Comparison of ENCODE assay signal across 38 cellular contexts in genomic region chr20:2179957-2180356, GRCh38.
"Had no signal": no experiment of that assay in that cellular context is flagged by ENCODE, and none has a peak within 500 bp of the region (broad histone marks: within the 10 kb centered on the region; RNA-seq: fewer than 3 reads in every experiment).

No MANE protein-coding gene starts in this region.

- H3K9me3 Mint-ChIP-seq: activated naive CD4-positive, alpha-beta T cell treated with anti-CD3 and anti-CD28 coated beads for 36 hours; activated naive CD4-positive, alpha-beta T cell treated with anti-CD3 and anti-CD28 coated beads, Interleukin-2, amount 10 ng/mL, durations not matched to agents 7 days and 5 days; activated naive CD4-positive, alpha-beta T cell treated with anti-CD3 and anti-CD28 coated beads, Interleukin-2, amount 50 U/mL, for 24 hours; activated naive CD4-positive, alpha-beta T cell treated with anti-CD3 and anti-CD28 coated beads, Interleukin-2, amount 50 U/mL, for 72 hours; activated naive CD8-positive, alpha-beta T cell treated with anti-CD3 and anti-CD28 coated beads for 36 hours; activated naive CD8-positive, alpha-beta T cell treated with anti-CD3 and anti-CD28 coated beads, Interleukin-2, amount 10 ng/mL, durations not matched to agents 7 days and 5 days; activated naive CD8-positive, alpha-beta T cell treated with anti-CD3 and anti-CD28 coated beads, Interleukin-2, amount 50 U/mL, for 24 hours; activated T-cell treated with anti-CD3 and anti-CD28 coated beads, Interleukin-2, amount 50 U/mL, for 24 hours; activated T-cell treated with anti-CD3 and anti-CD28 coated beads, Interleukin-2, amount 50 U/mL, for 4 hours; activated T-cell treated with anti-CD3 and anti-CD28 coated beads, Interleukin-2, amount 50 U/mL, for 72 hours; activated T-helper 1 cell treated with anti-CD3 and anti-CD28 coated beads, Interleukin-12 subunit alpha, Interleukin-12 subunit beta, Interleukin-2, Interleukin-4 antibody, amounts not matched to agents 30 ng/mL and 10 ng/mL and 1 ng/mL, durations not matched to agents 14 hours and 24 hours and 36 hours; activated T-helper 17 cell treated with anti-CD3 and anti-CD28 coated beads, Interleukin-2, amount 50 U/mL, for 72 hours; activated T-helper 2 cell treated with anti-CD3 and anti-CD28 coated beads, Interferon-gamma antibody, Interleukin-2, Interleukin-4, amounts not matched to agents 10 μg/mL and 5 μg/mL and 100 μg/mL, durations not matched to agents 14 hours and 24 hours and 36 hours; central memory CD8-positive, alpha-beta T cell had no signal

- ATAC-seq: activated naive CD4-positive, alpha-beta T cell treated with anti-CD3 and anti-CD28 coated beads, Interleukin-2, amount 50 U/mL, for 72 hours; activated naive CD8-positive, alpha-beta T cell treated with anti-CD3 and anti-CD28 coated beads, Interleukin-2, amount 50 U/mL, for 24 hours; activated T-cell treated with anti-CD3 and anti-CD28 coated beads, Interleukin-2, amount 50 U/mL, for 4 hours; activated T-cell treated with anti-CD3 and anti-CD28 coated beads, Interleukin-2, amount 50 U/mL, for 72 hours; activated T-helper 17 cell treated with anti-CD3 and anti-CD28 coated beads, Interleukin-2, amount 50 U/mL, for 72 hours; body of pancreas had no signal

- H3K4me1 ChIP-seq: adrenal gland, ascending aorta, breast epithelium had no signal

- H3K27me3 ChIP-seq: adrenal gland, ascending aorta, body of pancreas, brain microvascular endothelial cell, breast epithelium had no signal

- H3K4me1 Mint-ChIP-seq: activated naive CD4-positive, alpha-beta T cell treated with anti-CD3 and anti-CD28 coated beads, Interleukin-2, amount 10 ng/mL, durations not matched to agents 7 days and 5 days; activated naive CD4-positive, alpha-beta T cell treated with anti-CD3 and anti-CD28 coated beads, Interleukin-2, amount 50 U/mL, for 24 hours; activated naive CD8-positive, alpha-beta T cell treated with anti-CD3 and anti-CD28 coated beads for 36 hours; activated naive CD8-positive, alpha-beta T cell treated with anti-CD3 and anti-CD28 coated beads, Interleukin-2, amount 10 ng/mL, durations not matched to agents 7 days and 5 days; activated naive CD8-positive, alpha-beta T cell treated with anti-CD3 and anti-CD28 coated beads, Interleukin-2, amount 50 U/mL, for 24 hours; activated T-helper 17 cell treated with anti-CD3 and anti-CD28 coated beads, Interleukin-2, amount 50 U/mL, for 72 hours; brain; central memory CD8-positive, alpha-beta T cell had no signal

- DNase-seq: activated effector memory CD4-positive, alpha-beta T cell treated with anti-CD3 and anti-CD28 coated beads, Interleukin-2, amount 50 U/mL, for 16 hours; activated effector memory CD4-positive, alpha-beta T cell treated with Interleukin-2 at 50 U/mL for 16 hours; activated gamma-delta T cell; activated gamma-delta T cell treated with Interleukin-2 at 50 U/mL for 16 hours; activated naive CD4-positive, alpha-beta T cell; activated naive CD4-positive, alpha-beta T cell treated with anti-CD3 and anti-CD28 coated beads for 36 hours; activated naive CD4-positive, alpha-beta T cell treated with anti-CD3 and anti-CD28 coated beads, Interleukin-2, amount 10 ng/mL, durations not matched to agents 7 days and 5 days; activated naive CD4-positive, alpha-beta T cell treated with anti-CD3 and anti-CD28 coated beads, Interleukin-2, amount 50 U/mL, for 16 hours; activated naive CD4-positive, alpha-beta T cell treated with Interleukin-2 at 50 U/mL for 16 hours; activated naive CD8-positive, alpha-beta T cell treated with anti-CD3 and anti-CD28 coated beads for 36 hours; activated naive CD8-positive, alpha-beta T cell treated with anti-CD3 and anti-CD28 coated beads, Interleukin-2, amount 10 ng/mL, durations not matched to agents 7 days and 5 days; activated naive CD8-positive, alpha-beta T cell treated with anti-CD3 and anti-CD28 coated beads, Interleukin-2, amount 50 U/mL, for 24 hours; activated T-cell treated with anti-CD3 and anti-CD28 coated beads, Interleukin-2, amount 50 U/mL, for 1 hour; activated T-cell treated with anti-CD3 and anti-CD28 coated beads, Interleukin-2, amount 50 U/mL, for 24 hours; activated T-cell treated with anti-CD3 and anti-CD28 coated beads, Interleukin-2, amount 50 U/mL, for 4 hours; activated T-cell treated with anti-CD3 and anti-CD28 coated beads, Interleukin-2, amount 50 U/mL, for 48 hours; activated T-cell treated with anti-CD3 and anti-CD28 coated beads, Interleukin-2, amount 50 U/mL, for 72 hours; adrenal gland; amniotic stem cell; amygdala; anterior cingulate cortex; aorta; body of pancreas; brain microvascular endothelial cell; caudate nucleus; central memory CD4-positive, alpha-beta T cell; cerebellar nuclear complex had no signal

- H3K36me3 ChIP-seq: adrenal gland, ascending aorta, brain microvascular endothelial cell, breast epithelium, cardiac muscle cell had no signal

- H3K4me3 Mint-ChIP-seq: activated naive CD4-positive, alpha-beta T cell treated with anti-CD3 and anti-CD28 coated beads for 36 hours; activated naive CD4-positive, alpha-beta T cell treated with anti-CD3 and anti-CD28 coated beads, Interleukin-2, amount 10 ng/mL, durations not matched to agents 7 days and 5 days; activated naive CD4-positive, alpha-beta T cell treated with anti-CD3 and anti-CD28 coated beads, Interleukin-2, amount 50 U/mL, for 24 hours; activated naive CD8-positive, alpha-beta T cell; activated naive CD8-positive, alpha-beta T cell treated with anti-CD3 and anti-CD28 coated beads for 36 hours; activated naive CD8-positive, alpha-beta T cell treated with anti-CD3 and anti-CD28 coated beads, Interleukin-2, amount 10 ng/mL, durations not matched to agents 7 days and 5 days; activated naive CD8-positive, alpha-beta T cell treated with anti-CD3 and anti-CD28 coated beads, Interleukin-2, amount 50 U/mL, for 24 hours; activated T-cell treated with anti-CD3 and anti-CD28 coated beads, Interleukin-2, amount 50 U/mL, for 24 hours; activated T-cell treated with anti-CD3 and anti-CD28 coated beads, Interleukin-2, amount 50 U/mL, for 4 hours; activated T-cell treated with anti-CD3 and anti-CD28 coated beads, Interleukin-2, amount 50 U/mL, for 72 hours; activated T-helper 1 cell treated with anti-CD3 and anti-CD28 coated beads, Interleukin-12 subunit alpha, Interleukin-12 subunit beta, Interleukin-2, Interleukin-4 antibody, amounts not matched to agents 30 ng/mL and 10 ng/mL and 1 ng/mL, durations not matched to agents 14 hours and 24 hours and 36 hours; activated T-helper 17 cell treated with anti-CD3 and anti-CD28 coated beads, Interleukin-2, amount 50 U/mL, for 72 hours; brain; central memory CD8-positive, alpha-beta T cell had no signal

- H3K27ac ChIP-seq: adrenal gland, ascending aorta, body of pancreas, brain microvascular endothelial cell, breast epithelium, cardiac muscle cell had no signal

- H3K36me3 Mint-ChIP-seq: activated naive CD4-positive, alpha-beta T cell treated with anti-CD3 and anti-CD28 coated beads, Interleukin-2, amount 10 ng/mL, durations not matched to agents 7 days and 5 days; activated naive CD4-positive, alpha-beta T cell treated with anti-CD3 and anti-CD28 coated beads, Interleukin-2, amount 50 U/mL, for 24 hours; activated naive CD4-positive, alpha-beta T cell treated with anti-CD3 and anti-CD28 coated beads, Interleukin-2, amount 50 U/mL, for 72 hours; activated naive CD8-positive, alpha-beta T cell; activated naive CD8-positive, alpha-beta T cell treated with anti-CD3 and anti-CD28 coated beads for 36 hours; activated naive CD8-positive, alpha-beta T cell treated with anti-CD3 and anti-CD28 coated beads, Interleukin-2, amount 10 ng/mL, durations not matched to agents 7 days and 5 days; brain had no signal

- H3K27me3 Mint-ChIP-seq: activated naive CD4-positive, alpha-beta T cell treated with anti-CD3 and anti-CD28 coated beads, Interleukin-2, amount 50 U/mL, for 24 hours; activated naive CD8-positive, alpha-beta T cell had no signal

- H3K9me3 ChIP-seq: adrenal gland, ascending aorta, body of pancreas, breast epithelium had no signal

- H3K27ac Mint-ChIP-seq: activated naive CD4-positive, alpha-beta T cell treated with anti-CD3 and anti-CD28 coated beads for 36 hours; activated naive CD4-positive, alpha-beta T cell treated with anti-CD3 and anti-CD28 coated beads, Interleukin-2, amount 10 ng/mL, durations not matched to agents 7 days and 5 days; activated naive CD4-positive, alpha-beta T cell treated with anti-CD3 and anti-CD28 coated beads, Interleukin-2, amount 50 U/mL, for 24 hours; activated naive CD4-positive, alpha-beta T cell treated with anti-CD3 and anti-CD28 coated beads, Interleukin-2, amount 50 U/mL, for 72 hours; activated naive CD8-positive, alpha-beta T cell; activated naive CD8-positive, alpha-beta T cell treated with anti-CD3 and anti-CD28 coated beads for 36 hours; activated naive CD8-positive, alpha-beta T cell treated with anti-CD3 and anti-CD28 coated beads, Interleukin-2, amount 10 ng/mL, durations not matched to agents 7 days and 5 days; activated naive CD8-positive, alpha-beta T cell treated with anti-CD3 and anti-CD28 coated beads, Interleukin-2, amount 50 U/mL, for 24 hours; activated T-cell treated with anti-CD3 and anti-CD28 coated beads, Interleukin-2, amount 50 U/mL, for 24 hours; activated T-cell treated with anti-CD3 and anti-CD28 coated beads, Interleukin-2, amount 50 U/mL, for 72 hours; activated T-helper 1 cell treated with anti-CD3 and anti-CD28 coated beads, Interleukin-12 subunit alpha, Interleukin-12 subunit beta, Interleukin-2, Interleukin-4 antibody, amounts not matched to agents 30 ng/mL and 10 ng/mL and 1 ng/mL, durations not matched to agents 14 hours and 24 hours and 36 hours; activated T-helper 17 cell treated with anti-CD3 and anti-CD28 coated beads, Interleukin-2, amount 50 U/mL, for 72 hours; activated T-helper 2 cell treated with anti-CD3 and anti-CD28 coated beads, Interferon-gamma antibody, Interleukin-2, Interleukin-4, amounts not matched to agents 10 μg/mL and 5 μg/mL and 100 μg/mL, durations not matched to agents 14 hours and 24 hours and 36 hours; brain had no signal

- H3K4me3 ChIP-seq: adrenal gland, ascending aorta, body of pancreas, breast epithelium, cardiac muscle cell had no signal
